In genomic region chr5:95988877-95989276, GRCh38 we compare ENCODE assay signal across 1 cellular context.
A peak's percentile ranks its signal among the peaks of the same experiment; 100 is the strongest.
TF ChIP-seq lines count a peak whose summit lies in the region.

No MANE protein-coding gene starts in this region.

TF ChIP-seq in HepG2, 621 proteins besides CTCF, POLR2A, EP300 and RAD21 (continued from another document and continues in another):
- TF ChIP-seq DZIP1 (CRISPR knock-in tag; IDR thresholded peaks at IDR 0.05) = no peak
- peak; percentile 35; the same call in 1 of the 2 replicates for TF ChIP-seq CEBPG (CRISPR knock-in tag; IDR thresholded peaks at IDR 0.05)
- TF ChIP-seq SIX1 (CRISPR knock-in tag; IDR thresholded peaks at IDR 0.05; ENCODE audit: borderline replicate concordance) = no peak
- TF ChIP-seq ZNF839 (CRISPR knock-in tag; IDR thresholded peaks at IDR 0.05; ENCODE audit: borderline replicate concordance) = no peak
- no peak for TF ChIP-seq PCBP2 (optimal IDR thresholded peaks at IDR 0.05; ENCODE audit: low read depth, low read length, poor library complexity, severe bottlenecking)
- TF ChIP-seq RBM22 (optimal IDR thresholded peaks at IDR 0.05; ENCODE audit: low read length) = no peak
- TF ChIP-seq ZNF382 (CRISPR knock-in tag; IDR thresholded peaks at IDR 0.05; ENCODE audit: borderline replicate concordance) = no peak
- no peak for TF ChIP-seq TEAD2 (CRISPR knock-in tag; IDR thresholded peaks at IDR 0.05)
- no peak for TF ChIP-seq THYN1 (CRISPR knock-in tag; IDR thresholded peaks at IDR 0.05; ENCODE audit: borderline replicate concordance, low read depth)
- TF ChIP-seq ZNF574 (CRISPR knock-in tag; IDR thresholded peaks at IDR 0.05) = no peak
- peak; percentile 68 for TF ChIP-seq MED1 (CRISPR knock-in tag; IDR thresholded peaks at IDR 0.05)
- no peak for TF ChIP-seq ZFP36L2 (CRISPR knock-in tag; IDR thresholded peaks at IDR 0.05)
- no peak for TF ChIP-seq DMTF1 (CRISPR knock-in tag; IDR thresholded peaks at IDR 0.05)
- no peak for TF ChIP-seq ZNF30 (CRISPR knock-in tag; IDR thresholded peaks at IDR 0.05)
- TF ChIP-seq ZNF773 (CRISPR knock-in tag; IDR thresholded peaks at IDR 0.05; ENCODE audit: borderline replicate concordance) = no peak
- TF ChIP-seq THAP11 (CRISPR knock-in tag; IDR thresholded peaks at IDR 0.05) = peak; percentile 47
- no peak for TF ChIP-seq ZIK1 (CRISPR knock-in tag; IDR thresholded peaks at IDR 0.05; ENCODE audit: borderline replicate concordance, low read depth)
- TF ChIP-seq ZNF335 (CRISPR knock-in tag; IDR thresholded peaks at IDR 0.05) = no peak
- TF ChIP-seq ATRX (CRISPR knock-in tag; IDR thresholded peaks at IDR 0.05; ENCODE audit: borderline replicate concordance) = no peak
- no peak for TF ChIP-seq YY1 (IDR thresholded peaks at IDR 0.05; ENCODE audit: insufficient read depth, insufficient replicate concordance, low read depth, low read length)
- peak; percentile 32 for TF ChIP-seq CREM (IDR thresholded peaks at IDR 0.05)
- TF ChIP-seq CREM (CRISPR knock-in tag; IDR thresholded peaks at IDR 0.05) = no peak
- TF ChIP-seq KDM6A (CRISPR knock-in tag; IDR thresholded peaks at IDR 0.05; ENCODE audit: low read depth) = peak; percentile 87
- no peak for TF ChIP-seq ZNF782 (CRISPR knock-in tag; IDR thresholded peaks at IDR 0.05; ENCODE audit: borderline replicate concordance)
- TF ChIP-seq SP140L (CRISPR knock-in tag; IDR thresholded peaks at IDR 0.05; ENCODE audit: borderline replicate concordance) = no peak
- TF ChIP-seq SOX5 (CRISPR knock-in tag; IDR thresholded peaks at IDR 0.05; ENCODE audit: borderline replicate concordance) = peak; percentile 82
- no peak for TF ChIP-seq SMC3 (IDR thresholded peaks at IDR 0.05; ENCODE audit: low read length)
- no peak for TF ChIP-seq MAZ (IDR thresholded peaks at IDR 0.05; ENCODE audit: borderline replicate concordance, low read depth, low read length)
- TF ChIP-seq MAZ (CRISPR knock-in tag; IDR thresholded peaks at IDR 0.05; ENCODE audit: low read depth) = no peak
- TF ChIP-seq CSRNP1 (CRISPR knock-in tag; IDR thresholded peaks at IDR 0.05) = no peak
- TF ChIP-seq, protein P1, sequence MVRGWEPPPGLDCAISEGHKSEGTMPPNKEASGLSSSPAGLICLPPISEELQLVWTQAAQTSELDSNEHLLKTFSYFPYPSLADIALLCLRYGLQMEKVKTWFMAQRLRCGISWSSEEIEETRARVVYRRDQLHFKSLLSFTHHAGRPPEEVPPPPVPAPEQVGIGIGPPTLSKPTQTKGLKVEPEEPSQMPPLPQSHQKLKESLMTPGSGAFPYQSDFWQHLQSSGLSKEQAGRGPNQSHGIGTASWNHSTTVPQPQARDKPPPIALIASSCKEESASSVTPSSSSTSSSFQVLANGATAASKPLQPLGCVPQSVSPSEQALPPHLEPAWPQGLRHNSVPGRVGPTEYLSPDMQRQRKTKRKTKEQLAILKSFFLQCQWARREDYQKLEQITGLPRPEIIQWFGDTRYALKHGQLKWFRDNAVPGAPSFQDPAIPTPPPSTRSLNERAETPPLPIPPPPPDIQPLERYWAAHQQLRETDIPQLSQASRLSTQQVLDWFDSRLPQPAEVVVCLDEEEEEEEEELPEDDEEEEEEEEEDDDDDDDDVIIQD (CRISPR knock-in tag; IDR thresholded peaks at IDR 0.05; ENCODE audit: low read depth) = peak; percentile 64; the same call in 1 of the 2 replicates
- TF ChIP-seq SNAPC2 (CRISPR knock-in tag; IDR thresholded peaks at IDR 0.05) = no peak
- TF ChIP-seq MEF2D (CRISPR knock-in tag; IDR thresholded peaks at IDR 0.05) = 0 out of 2 replicates have a peak, but pooled peaks have one; percentile 32
- no peak for TF ChIP-seq BATF2 (CRISPR knock-in tag; IDR thresholded peaks at IDR 0.05)
- TF ChIP-seq ZNF749 (CRISPR knock-in tag; IDR thresholded peaks at IDR 0.05; ENCODE audit: borderline replicate concordance) = no peak
- TF ChIP-seq PPARG (CRISPR knock-in tag; conservative IDR thresholded peaks at IDR 0.05) = 0 out of 2 replicates have a peak, but pooled peaks have one; percentile 12
- TF ChIP-seq SOX13 (IDR thresholded peaks at IDR 0.05) = no peak
- TF ChIP-seq SOX13 (CRISPR knock-in tag; conservative IDR thresholded peaks at IDR 0.05 in 1 of 2, IDR thresholded peaks at IDR 0.05 in 1 of 2) = peak in 1 of 2 experiments; percentile 84; a peak in 2 of 4 replicates
- TF ChIP-seq MLX (CRISPR knock-in tag; IDR thresholded peaks at IDR 0.05) = 0 out of 2 replicates have a peak, but pooled peaks have one; percentile 47
- no peak for TF ChIP-seq SKI (IDR thresholded peaks at IDR 0.05; ENCODE audit: partially characterized antibody)
- no peak for TF ChIP-seq CENPX (CRISPR knock-in tag; IDR thresholded peaks at IDR 0.05)
- TF ChIP-seq ZNF891 (CRISPR knock-in tag; IDR thresholded peaks at IDR 0.05) = no peak
- peak; percentile 36 for TF ChIP-seq ASH2L (IDR thresholded peaks at IDR 0.05; ENCODE audit: insufficient read length, low read depth, low read length)
- TF ChIP-seq KDM1A (CRISPR knock-in tag; IDR thresholded peaks at IDR 0.05) = no peak
- TF ChIP-seq HOXD1 (CRISPR knock-in tag; IDR thresholded peaks at IDR 0.05) = no peak
- peak; percentile 86; the same call in 1 of the 2 replicates for TF ChIP-seq AHDC1 (CRISPR knock-in tag; IDR thresholded peaks at IDR 0.05; ENCODE audit: borderline replicate concordance)
- peak; percentile 73 for TF ChIP-seq ZBTB43 (CRISPR knock-in tag; conservative IDR thresholded peaks at IDR 0.05)
- no peak for TF ChIP-seq TOE1 (CRISPR knock-in tag; IDR thresholded peaks at IDR 0.05)
